Comparison of ENCODE assay signal across 9 cellular contexts in genomic region chr3:186209810-186210752, GRCh38.
DNase-seq lines count a peak whose midpoint lies in the region; ATAC-seq and TF ChIP-seq lines count a peak whose summit lies in the region.
"Had no signal": no experiment of that assay in that cellular context is flagged by ENCODE, and none has a peak within 500 bp of the region (broad histone marks: within the 10 kb centered on the region; RNA-seq: fewer than 3 reads in every experiment).

No MANE protein-coding gene starts in this region.

- no peaks in the 10 kb centered on the region for H3K36me3 ChIP-seq in body of pancreas (replicated peaks in 1 of 2; ENCODE audit: insufficient read depth in 1 of 2, low read depth in 2 of 2)

- no peaks in the 10 kb centered on the region for H3K36me3 Mint-ChIP-seq in activated CD4-positive, alpha-beta T cell treated with anti-CD3 and anti-CD28 coated beads for 36 hours (ENCODE audit: low read depth)
- H3K36me3 Mint-ChIP-seq: CD4-positive, CD25-positive, alpha-beta regulatory T cell had no signal

- H3K4me3 Mint-ChIP-seq in activated CD4-positive, alpha-beta T cell treated with anti-CD3 and anti-CD28 coated beads for 36 hours = no peak overlapping the region
- H3K4me3 Mint-ChIP-seq in stimulated activated naive CD8-positive, alpha-beta T cell treated with anti-CD3 and anti-CD28 coated beads, Interleukin-15, amount 100 ng/mL, for 72 hours = no peak overlapping the region

- intact Hi-C loops in activated CD4-positive, alpha-beta T cell treated with anti-CD3 and anti-CD28 coated beads for 36 hours (cut with DNase I, micrococcal nuclease) = no loop called here
- intact Hi-C loops in body of pancreas (cut with DNase I) = no loop called here

- TF ChIP-seq CTCF in body of pancreas (IDR thresholded peaks at IDR 0.05) = peak in 2 of 7 experiments; percentile 13 to 19

- no peak overlapping the region for H3K4me3 ChIP-seq in body of pancreas

- CTCF ChIA-PET in activated CD4-positive, alpha-beta T cell treated with anti-CD3 and anti-CD28 coated beads for 36 hours (lab: Charles Lee) = interaction anchor here (1.2 to 1.4 kb wide), 2 partner anchors 227 to 228 kb away, joined by 3 to 6 read pairs; no protein-coding TSS in a partner anchor

- DNase-seq in activated CD4-positive, alpha-beta T cell treated with anti-CD3 and anti-CD28 coated beads for 36 hours = peak; percentile 19
- no peak for DNase-seq in activated CD4-positive, alpha-beta T cell treated with anti-CD3 and anti-CD28 coated beads for 4 hours
- DNase-seq in NCI-H226 = peak; percentile 77
- peak; percentile 73 to 89 (median 86) for DNase-seq in body of pancreas
- peak; percentile 60 for DNase-seq in iPS-NIHi7 (ENCODE audit: extremely low spot score)
- peak in 1 of 2 donors; percentile 13 for DNase-seq in stimulated activated naive CD8-positive, alpha-beta T cell treated with anti-CD3 and anti-CD28 coated beads, Interleukin-15, amount 100 ng/mL, for 72 hours
- DNase-seq in T1000 (lab: John Stamatoyannopoulos, UW) = no peak
- DNase-seq in NCI-H1436 treated with DMSO at 0.1 percent for 48 hours (lab: John Stamatoyannopoulos, UW) = no peak
- DNase-seq: CD4-positive, CD25-positive, alpha-beta regulatory T cell had no signal

- peak; percentile 58 for ATAC-seq in activated CD4-positive, alpha-beta T cell treated with anti-CD3 and anti-CD28 coated beads for 36 hours
- ATAC-seq in body of pancreas = peak; percentile 91
- ATAC-seq in stimulated activated naive CD8-positive, alpha-beta T cell treated with anti-CD3 and anti-CD28 coated beads, Interleukin-15, amount 100 ng/mL, for 72 hours = peak; percentile 45

- no peaks in the 10 kb centered on the region for H3K9me3 Mint-ChIP-seq in activated CD4-positive, alpha-beta T cell treated with anti-CD3 and anti-CD28 coated beads for 36 hours (ENCODE audit: low read depth)
- no peaks in the 10 kb centered on the region for H3K9me3 Mint-ChIP-seq in stimulated activated naive CD8-positive, alpha-beta T cell treated with anti-CD3 and anti-CD28 coated beads, Interleukin-15, amount 100 ng/mL, for 72 hours

- H3K27ac Mint-ChIP-seq in activated CD4-positive, alpha-beta T cell treated with anti-CD3 and anti-CD28 coated beads for 36 hours = no peak overlapping the region
- H3K27ac Mint-ChIP-seq in stimulated activated naive CD8-positive, alpha-beta T cell treated with anti-CD3 and anti-CD28 coated beads, Interleukin-15, amount 100 ng/mL, for 72 hours = no peak overlapping the region
- H3K27ac Mint-ChIP-seq: CD4-positive, CD25-positive, alpha-beta regulatory T cell had no signal

- H3K27ac ChIP-seq in body of pancreas = peak overlapping the region; percentile 61 to 91 (median 84)

- peaks cover 7% of the 10 kb centered on the region for H3K27me3 Mint-ChIP-seq in activated CD4-positive, alpha-beta T cell treated with anti-CD3 and anti-CD28 coated beads for 36 hours
- H3K27me3 Mint-ChIP-seq in stimulated activated naive CD8-positive, alpha-beta T cell treated with anti-CD3 and anti-CD28 coated beads, Interleukin-15, amount 100 ng/mL, for 72 hours = peaks cover 17% of the 10 kb centered on the region

- H3K4me1 ChIP-seq in body of pancreas = peaks cover 24% of the 10 kb centered on the region

- no peak for TF ChIP-seq POLR2A in body of pancreas (IDR thresholded peaks at IDR 0.05)

- POLR2A ChIA-PET in activated CD4-positive, alpha-beta T cell treated with anti-CD3 and anti-CD28 coated beads for 36 hours (lab: Charles Lee) = no interaction called here

- peaks cover 3% of the 10 kb centered on the region for H3K4me1 Mint-ChIP-seq in activated CD4-positive, alpha-beta T cell treated with anti-CD3 and anti-CD28 coated beads for 36 hours
- H3K4me1 Mint-ChIP-seq in stimulated activated naive CD8-positive, alpha-beta T cell treated with anti-CD3 and anti-CD28 coated beads, Interleukin-15, amount 100 ng/mL, for 72 hours = peaks cover 13% of the 10 kb centered on the region

- no peaks in the 10 kb centered on the region for H3K27me3 ChIP-seq in body of pancreas

- no peaks in the 10 kb centered on the region for H3K9me3 ChIP-seq in body of pancreas

- WGBS in body of pancreas, 2 donors = 12 to 14% methylated on average over 14 to 20 of the region's 20 CpGs

Comparison
In these comparisons a context has a peak if more than half of its experiments do, and no peak if none do; other contexts are left out.
1. DNase-seq: peak in activated CD4-positive, alpha-beta T cell treated with anti-CD3 and anti-CD28 coated beads for 36 hours (single experiment), NCI-H226 (single experiment), body of pancreas (4 of 4) and iPS-NIHi7 (single experiment); none in activated CD4-positive, alpha-beta T cell treated with anti-CD3 and anti-CD28 coated beads for 4 hours (0 of 2), T1000 (single experiment) and NCI-H1436 treated with DMSO at 0.1 percent for 48 hours (single experiment).
2. Peak in every context shown above with its lines, with median percentiles within 50 percentile points of each other: ATAC-seq.